16 cellular contexts compared by ENCODE assay signal in the genomic region with DNA sequence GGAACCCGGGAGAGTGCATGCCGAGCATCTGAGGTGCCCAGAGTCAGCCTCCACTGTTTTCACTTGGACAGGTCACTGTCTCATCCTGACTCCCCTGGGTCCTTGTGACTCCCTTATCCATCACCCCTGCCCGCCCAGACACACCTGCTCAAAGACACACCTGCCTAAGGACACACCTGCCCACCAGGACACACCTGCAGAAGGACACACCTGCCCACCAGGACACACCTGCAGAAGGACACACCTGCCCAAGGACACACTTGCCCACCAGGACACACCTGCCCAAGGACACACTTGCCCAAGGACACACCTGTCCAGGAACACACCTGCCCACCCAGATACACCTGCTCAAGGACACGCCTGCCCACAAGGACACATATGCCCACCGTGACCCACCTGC.
"Had no signal": no experiment of that assay in that cellular context is flagged by ENCODE, and none has a peak within 500 bp of the region (broad histone marks: within the 10 kb centered on the region; RNA-seq: fewer than 3 reads in every experiment).

No MANE protein-coding gene starts in this region.

- DNase-seq: KBM-7, MV-4-11, NCI-H1048, NCI-H1436, NCI-H187, NCI-H2029, NCI-H2081 treated with DMSO at 0.1 percent for 48 hours, NCI-H2171 treated with DMSO at 0.1 percent for 48 hours, NCI-H345, NCI-H446 treated with DMSO at 0.1 percent for 48 hours, NCI-H510A treated with DMSO at 0.1 percent for 48 hours, NCI-H526, NCI-H774, Right ventricle myocardium superior, RPMI8226, SIG-M5 had no signal
